ENCODE assay signal across 1 cellular context in genomic region chr2:205975082-205975949, GRCh38.
A peak's percentile ranks its signal among the peaks of the same experiment; 100 is the strongest.
TF ChIP-seq lines count a peak whose summit lies in the region.

No MANE protein-coding gene starts in this region.

TF ChIP-seq in HepG2, 621 proteins besides CTCF, POLR2A, EP300 and RAD21 (continued from another document and continues in another):
- TF ChIP-seq SNAI1 (CRISPR knock-in tag; IDR thresholded peaks at IDR 0.05; ENCODE audit: borderline replicate concordance) (no peak), CENPBD1 (CRISPR knock-in tag; IDR thresholded peaks at IDR 0.05; ENCODE audit: borderline replicate concordance, low read depth) (no peak), SMARCE1 (IDR thresholded peaks at IDR 0.05; ENCODE audit: borderline replicate concordance) (no peak), ZNF281 (CRISPR knock-in tag; IDR thresholded peaks at IDR 0.05; ENCODE audit: borderline replicate concordance) (peak; percentile 70; the same call in 1 of the 2 replicates), KAT2B (IDR thresholded peaks at IDR 0.05; ENCODE audit: borderline replicate concordance, low read depth, low read length) (no peak), ARID2 (CRISPR knock-in tag; IDR thresholded peaks at IDR 0.05; ENCODE audit: borderline replicate concordance) (peak; percentile 43; the same call in 1 of the 2 replicates), ZFAT (CRISPR knock-in tag; conservative IDR thresholded peaks at IDR 0.05) (no peak), SAFB2 (CRISPR knock-in tag; IDR thresholded peaks at IDR 0.05; ENCODE audit: borderline replicate concordance, low read depth) (peak; percentile 52; the same call in 1 of the 2 replicates), ZNF572 (CRISPR knock-in tag; IDR thresholded peaks at IDR 0.05) (no peak), ZNF777 (CRISPR knock-in tag; IDR thresholded peaks at IDR 0.05) (no peak), ZNF768 (CRISPR knock-in tag; IDR thresholded peaks at IDR 0.05) (no peak), ZFP91 (CRISPR knock-in tag; IDR thresholded peaks at IDR 0.05; ENCODE audit: borderline replicate concordance) (no peak), ZNF839 (CRISPR knock-in tag; IDR thresholded peaks at IDR 0.05; ENCODE audit: borderline replicate concordance) (no peak), MZF1 (CRISPR knock-in tag; IDR thresholded peaks at IDR 0.05; ENCODE audit: borderline replicate concordance) (no peak), CENPX (CRISPR knock-in tag; IDR thresholded peaks at IDR 0.05) (no peak), ZNF496 (CRISPR knock-in tag; IDR thresholded peaks at IDR 0.05; ENCODE audit: insufficient replicate concordance) (no peak), CC2D1A (CRISPR knock-in tag; IDR thresholded peaks at IDR 0.05) (no peak), CHD2 (IDR thresholded peaks at IDR 0.05; ENCODE audit: low read depth, low read length) (no peak), FOXM1 (CRISPR knock-in tag; IDR thresholded peaks at IDR 0.05) (no peak), ZSCAN20 (CRISPR knock-in tag; IDR thresholded peaks at IDR 0.05; ENCODE audit: borderline replicate concordance) (no peak), NFKB2 (CRISPR knock-in tag; IDR thresholded peaks at IDR 0.05; ENCODE audit: borderline replicate concordance) (no peak), ZNF501 (CRISPR knock-in tag; IDR thresholded peaks at IDR 0.05) (peak; percentile 75; the same call in 1 of the 2 replicates), TIGD3 (CRISPR knock-in tag; IDR thresholded peaks at IDR 0.05; ENCODE audit: borderline replicate concordance) (no peak), ZNF331 (CRISPR knock-in tag; IDR thresholded peaks at IDR 0.05) (peak; percentile 98), ZNF468 (CRISPR knock-in tag; IDR thresholded peaks at IDR 0.05) (no peak), HNF4A (CRISPR knock-in tag; IDR thresholded peaks at IDR 0.05) (peak; percentile 99), ZNF646 (CRISPR knock-in tag; IDR thresholded peaks at IDR 0.05) (no peak), ZBTB8A (CRISPR knock-in tag; IDR thresholded peaks at IDR 0.05; ENCODE audit: borderline replicate concordance, low read depth) (no peak), STAT5B (CRISPR knock-in tag; IDR thresholded peaks at IDR 0.05) (no peak), ZZZ3 (CRISPR knock-in tag; IDR thresholded peaks at IDR 0.05; ENCODE audit: borderline replicate concordance) (no peak)
- TF ChIP-seq, protein P1, sequence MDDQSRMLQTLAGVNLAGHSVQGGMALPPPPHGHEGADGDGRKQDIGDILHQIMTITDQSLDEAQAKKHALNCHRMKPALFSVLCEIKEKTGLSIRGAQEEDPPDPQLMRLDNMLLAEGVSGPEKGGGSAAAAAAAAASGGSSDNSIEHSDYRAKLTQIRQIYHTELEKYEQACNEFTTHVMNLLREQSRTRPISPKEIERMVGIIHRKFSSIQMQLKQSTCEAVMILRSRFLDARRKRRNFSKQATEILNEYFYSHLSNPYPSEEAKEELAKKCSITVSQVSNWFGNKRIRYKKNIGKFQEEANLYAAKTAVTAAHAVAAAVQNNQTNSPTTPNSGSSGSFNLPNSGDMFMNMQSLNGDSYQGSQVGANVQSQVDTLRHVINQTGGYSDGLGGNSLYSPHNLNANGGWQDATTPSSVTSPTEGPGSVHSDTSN (CRISPR knock-in tag; IDR thresholded peaks at IDR 0.05; ENCODE audit: borderline replicate concordance): no peak
- TF ChIP-seq, protein P2, sequence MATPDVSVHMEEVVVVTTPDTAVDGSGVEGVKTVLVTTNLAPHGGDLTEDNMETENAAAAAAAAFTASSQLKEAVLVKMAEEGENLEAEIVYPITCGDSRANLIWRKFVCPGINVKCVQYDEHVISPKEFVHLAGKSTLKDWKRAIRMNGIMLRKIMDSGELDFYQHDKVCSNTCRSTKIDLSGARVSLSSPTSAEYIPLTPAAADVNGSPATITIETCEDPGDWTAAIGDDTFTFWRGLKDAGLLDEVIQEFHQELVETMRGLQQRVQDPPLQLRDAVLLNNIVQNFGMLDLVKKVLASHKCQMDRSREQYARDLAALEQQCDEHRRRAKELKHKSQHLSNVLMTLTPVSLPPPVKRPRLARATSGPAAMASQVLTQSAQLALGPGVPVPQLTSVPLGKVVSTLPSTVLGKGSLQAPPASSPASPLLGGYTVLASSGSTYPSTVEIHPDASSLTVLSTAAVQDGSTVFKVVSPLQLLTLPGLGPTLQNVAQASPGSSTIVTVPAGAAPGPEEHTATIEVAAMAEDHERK (CRISPR knock-in tag; IDR thresholded peaks at IDR 0.05; ENCODE audit: low read depth): no peak; the same call in 1 of the 2 replicates
- TF ChIP-seq, protein P3, sequence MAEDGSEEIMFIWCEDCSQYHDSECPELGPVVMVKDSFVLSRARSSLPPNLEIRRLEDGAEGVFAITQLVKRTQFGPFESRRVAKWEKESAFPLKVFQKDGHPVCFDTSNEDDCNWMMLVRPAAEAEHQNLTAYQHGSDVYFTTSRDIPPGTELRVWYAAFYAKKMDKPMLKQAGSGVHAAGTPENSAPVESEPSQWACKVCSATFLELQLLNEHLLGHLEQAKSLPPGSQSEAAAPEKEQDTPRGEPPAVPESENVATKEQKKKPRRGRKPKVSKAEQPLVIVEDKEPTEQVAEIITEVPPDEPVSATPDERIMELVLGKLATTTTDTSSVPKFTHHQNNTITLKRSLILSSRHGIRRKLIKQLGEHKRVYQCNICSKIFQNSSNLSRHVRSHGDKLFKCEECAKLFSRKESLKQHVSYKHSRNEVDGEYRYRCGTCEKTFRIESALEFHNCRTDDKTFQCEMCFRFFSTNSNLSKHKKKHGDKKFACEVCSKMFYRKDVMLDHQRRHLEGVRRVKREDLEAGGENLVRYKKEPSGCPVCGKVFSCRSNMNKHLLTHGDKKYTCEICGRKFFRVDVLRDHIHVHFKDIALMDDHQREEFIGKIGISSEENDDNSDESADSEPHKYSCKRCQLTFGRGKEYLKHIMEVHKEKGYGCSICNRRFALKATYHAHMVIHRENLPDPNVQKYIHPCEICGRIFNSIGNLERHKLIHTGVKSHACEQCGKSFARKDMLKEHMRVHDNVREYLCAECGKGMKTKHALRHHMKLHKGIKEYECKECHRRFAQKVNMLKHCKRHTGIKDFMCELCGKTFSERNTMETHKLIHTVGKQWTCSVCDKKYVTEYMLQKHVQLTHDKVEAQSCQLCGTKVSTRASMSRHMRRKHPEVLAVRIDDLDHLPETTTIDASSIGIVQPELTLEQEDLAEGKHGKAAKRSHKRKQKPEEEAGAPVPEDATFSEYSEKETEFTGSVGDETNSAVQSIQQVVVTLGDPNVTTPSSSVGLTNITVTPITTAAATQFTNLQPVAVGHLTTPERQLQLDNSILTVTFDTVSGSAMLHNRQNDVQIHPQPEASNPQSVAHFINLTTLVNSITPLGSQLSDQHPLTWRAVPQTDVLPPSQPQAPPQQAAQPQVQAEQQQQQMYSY (CRISPR knock-in tag; IDR thresholded peaks at IDR 0.05): no peak
- TF ChIP-seq, protein P4, sequence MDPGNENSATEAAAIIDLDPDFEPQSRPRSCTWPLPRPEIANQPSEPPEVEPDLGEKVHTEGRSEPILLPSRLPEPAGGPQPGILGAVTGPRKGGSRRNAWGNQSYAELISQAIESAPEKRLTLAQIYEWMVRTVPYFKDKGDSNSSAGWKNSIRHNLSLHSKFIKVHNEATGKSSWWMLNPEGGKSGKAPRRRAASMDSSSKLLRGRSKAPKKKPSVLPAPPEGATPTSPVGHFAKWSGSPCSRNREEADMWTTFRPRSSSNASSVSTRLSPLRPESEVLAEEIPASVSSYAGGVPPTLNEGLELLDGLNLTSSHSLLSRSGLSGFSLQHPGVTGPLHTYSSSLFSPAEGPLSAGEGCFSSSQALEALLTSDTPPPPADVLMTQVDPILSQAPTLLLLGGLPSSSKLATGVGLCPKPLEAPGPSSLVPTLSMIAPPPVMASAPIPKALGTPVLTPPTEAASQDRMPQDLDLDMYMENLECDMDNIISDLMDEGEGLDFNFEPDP (CRISPR knock-in tag; conservative IDR thresholded peaks at IDR 0.05): no peak
- TF ChIP-seq, protein P5, sequence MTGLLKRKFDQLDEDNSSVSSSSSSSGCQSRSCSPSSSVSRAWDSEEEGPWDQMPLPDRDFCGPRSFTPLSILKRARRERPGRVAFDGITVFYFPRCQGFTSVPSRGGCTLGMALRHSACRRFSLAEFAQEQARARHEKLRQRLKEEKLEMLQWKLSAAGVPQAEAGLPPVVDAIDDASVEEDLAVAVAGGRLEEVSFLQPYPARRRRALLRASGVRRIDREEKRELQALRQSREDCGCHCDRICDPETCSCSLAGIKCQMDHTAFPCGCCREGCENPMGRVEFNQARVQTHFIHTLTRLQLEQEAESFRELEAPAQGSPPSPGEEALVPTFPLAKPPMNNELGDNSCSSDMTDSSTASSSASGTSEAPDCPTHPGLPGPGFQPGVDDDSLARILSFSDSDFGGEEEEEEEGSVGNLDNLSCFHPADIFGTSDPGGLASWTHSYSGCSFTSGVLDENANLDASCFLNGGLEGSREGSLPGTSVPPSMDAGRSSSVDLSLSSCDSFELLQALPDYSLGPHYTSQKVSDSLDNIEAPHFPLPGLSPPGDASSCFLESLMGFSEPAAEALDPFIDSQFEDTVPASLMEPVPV (CRISPR knock-in tag; IDR thresholded peaks at IDR 0.05): peak; percentile 90; the same call in 1 of the 2 replicates
